Comparison of ENCODE assay signal across 1 cellular context in genomic region chr6:26216886-26217713, GRCh38.
TF ChIP-seq lines count a peak whose summit lies in the region.

No MANE protein-coding gene starts in this region.

TF ChIP-seq in GM23338, 12 proteins besides CTCF, POLR2A, EP300 and RAD21 (continued from another document):
- TF ChIP-seq REST (IDR thresholded peaks at IDR 0.05; ENCODE audit: unreplicated experiment): no peak
- no peak for TF ChIP-seq EZH2phosphoT487 (IDR thresholded peaks at IDR 0.05; ENCODE audit: unreplicated experiment)
- TF ChIP-seq ZNF462 (CRISPR knock-in tag; IDR thresholded peaks at IDR 0.05): no peak
- peak; percentile 80 for TF ChIP-seq POLR2AphosphoS5 (IDR thresholded peaks at IDR 0.05; ENCODE audit: low read depth)
